ENCODE assay signal across 25 cellular contexts in the genomic region with DNA sequence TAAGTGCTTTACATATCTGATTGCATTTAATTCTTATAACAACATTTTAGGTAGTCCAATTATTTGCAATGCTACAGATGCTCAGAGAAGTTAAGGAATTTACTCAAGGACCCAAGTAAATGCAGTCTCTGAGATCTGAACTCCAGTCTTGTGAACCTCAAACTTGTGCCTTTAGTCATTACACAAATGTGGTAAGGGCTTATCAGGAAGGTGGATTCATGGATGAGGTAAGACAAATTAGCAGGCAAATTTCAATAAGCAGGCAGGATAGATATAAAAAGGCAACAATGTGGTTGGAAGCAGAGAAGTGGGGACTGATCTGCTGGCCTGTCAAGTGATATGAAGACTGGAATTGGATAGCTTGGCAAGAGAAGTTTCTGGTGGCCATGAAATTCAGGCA. TPM values are rescaled to one million over a fixed set of nuclear protein-coding genes. Genes with fewer than 3 reads are reported as not detected.
"Had no signal": no experiment of that assay in that cellular context is flagged by ENCODE, and none has a peak within 500 bp of the region (broad histone marks: within the 10 kb centered on the region; RNA-seq: fewer than 3 reads in every experiment).

No MANE protein-coding gene starts in this region.

- H3K4me1 ChIP-seq: SJCRH30 had no signal

- DNase-seq: IMR-90, Karpas-422, KG1, MG63, NCI-H1092, NCI-H1105 treated with DMSO at 0.1 percent for 48 hours, NCI-H1417 treated with DMSO at 0.1 percent for 48 hours, NCI-H146, NCI-H1694 treated with DMSO at 0.1 percent for 48 hours, NCI-H1930, NCI-H2081, NCI-H2107, NCI-H2227 treated with DMSO at 0.1 percent for 48 hours, NCI-H446, NCI-H510A, NCI-H524 treated with DMSO at 0.1 percent for 48 hours, NCI-H69, NCI-H774, PC-3, SHP77, SJCRH30 had no signal

- H3K27me3 ChIP-seq: MG63, SJCRH30 had no signal

- H3K9me3 ChIP-seq: MG63, SJCRH30 had no signal

- H3K4me3 ChIP-seq: MG63, SJCRH30 had no signal

- H3K27ac ChIP-seq: HL-60, RWPE1, SJCRH30 had no signal

- H3K36me3 ChIP-seq: MG63, SJCRH30 had no signal

- FAIRE-seq: HepG2 had no signal

RNA-seq across cellular contexts. Expression of gene HMHB1, which starts 29.5 kb away (rescaled TPM):
- total RNA-seq: HepG2, HT1080, IMR-90, PC-3, SJCRH30 had no signal
